In the genomic region with DNA sequence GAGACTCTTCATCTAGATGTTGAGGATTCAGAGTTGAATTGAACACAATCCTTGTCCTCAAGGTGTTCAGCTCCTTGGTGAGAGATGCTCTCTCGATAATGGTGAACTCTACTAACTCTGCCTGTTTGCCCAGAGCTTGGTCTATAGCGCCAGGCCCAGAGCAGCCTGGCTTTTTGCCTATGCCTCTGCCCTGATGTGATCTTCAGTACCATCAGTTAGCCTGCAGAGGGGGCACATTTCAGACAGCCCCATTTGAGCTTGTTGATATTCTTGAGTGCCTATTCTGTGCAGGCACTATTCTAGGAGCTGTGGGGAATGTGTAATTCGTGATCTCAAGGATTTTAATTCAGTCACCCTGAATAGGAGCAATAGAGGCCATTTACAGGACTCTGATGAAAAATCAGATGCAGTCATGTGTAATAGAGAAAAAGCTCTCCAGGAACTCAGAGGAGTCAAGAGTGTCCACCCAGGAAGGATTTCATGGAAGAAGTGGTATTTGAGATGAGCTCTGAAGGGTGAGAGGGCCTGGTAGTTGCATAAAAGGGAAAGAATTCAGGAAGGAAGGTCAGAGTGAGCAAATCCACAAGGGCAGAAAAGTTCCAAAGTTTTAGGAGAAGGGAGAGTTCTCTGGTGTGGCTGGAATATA, we compare ENCODE assay signal across 8 cellular contexts. TPM values are rescaled to one million over a fixed set of nuclear protein-coding genes. Genes with fewer than 3 reads are reported as not detected.
DNase-seq lines count a peak whose midpoint lies in the region; ATAC-seq and TF ChIP-seq lines count a peak whose summit lies in the region.

No MANE protein-coding gene starts in this region.

- peaks cover 4% of the 10 kb centered on the region for H3K4me1 ChIP-seq in CD8-positive, alpha-beta memory T cell (ENCODE audit: insufficient read depth, low read length)
- no peaks in the 10 kb centered on the region for H3K4me1 ChIP-seq in HAP-1

- DNase-seq in CD8-positive, alpha-beta memory T cell = peak in 1 of 5 donors; percentile 42
- DNase-seq in HAP-1 (ENCODE audit: low spot score in 2 of 2) = peak; percentile 40 to 45
- peak; percentile 31 for DNase-seq in T follicular helper cell (ENCODE audit: low read depth)
- DNase-seq in epithelial cell of esophagus (ENCODE audit: low read depth) = peak; percentile 57
- DNase-seq in osteocyte (ENCODE audit: extremely low spot score, unreplicated experiment) = no peak
- DNase-seq in cerebellum (ENCODE audit: low spot score) = no peak

- in situ Hi-C loops in HAP-1 (cut with MboI; ENCODE audit: low sequenced_read_pairs) = no loop called here

- peaks cover 0 to 1% of the 10 kb centered on the region in 2 donors for H3K27me3 Mint-ChIP-seq in CD8-positive, alpha-beta memory T cell
- no peaks in the 10 kb centered on the region for H3K27me3 Mint-ChIP-seq in osteocyte (ENCODE audit: unreplicated experiment)

- H3K4me1 Mint-ChIP-seq in CD8-positive, alpha-beta memory T cell = peaks cover 9 to 18% (median 13%) of the 10 kb centered on the region in 3 donors
- H3K4me1 Mint-ChIP-seq in osteocyte (ENCODE audit: unreplicated experiment) = peaks cover 23% of the 10 kb centered on the region

- peak overlapping the region in 7 of 8 donors; percentile 5 to 95 (median 84) for H3K27ac Mint-ChIP-seq in CD8-positive, alpha-beta memory T cell
- no peak overlapping the region for H3K27ac Mint-ChIP-seq in osteocyte (ENCODE audit: unreplicated experiment)

- peaks cover 0 to 94% (median 18%) of the 10 kb centered on the region in 3 donors for H3K36me3 Mint-ChIP-seq in CD8-positive, alpha-beta memory T cell
- peaks cover 61% of the 10 kb centered on the region for H3K36me3 Mint-ChIP-seq in osteocyte (ENCODE audit: unreplicated experiment)

- no peak for ATAC-seq in GM18861 (IDR thresholded peaks at IDR 0.05; ENCODE audit: unreplicated experiment)
- ATAC-seq in GM21717 (IDR thresholded peaks at IDR 0.05; ENCODE audit: unreplicated experiment) = no peak

- CTCF ChIA-PET in CD8-positive, alpha-beta memory T cell (lab: Charles Lee) = interaction anchor here (0.8 to 4.2 kb wide), 16 partner anchors 8 to 118 kb away, joined by 3 to 31 read pairs (median 4); a partner anchor contains a TSS

- H3K27me3 ChIP-seq in CD8-positive, alpha-beta memory T cell (ENCODE audit: insufficient read depth, low read length, poor library complexity, severe bottlenecking) = no peaks in the 10 kb centered on the region
- no peaks in the 10 kb centered on the region for H3K27me3 ChIP-seq in HAP-1 (ENCODE audit: low read depth)

- TF ChIP-seq CTCF in epithelial cell of esophagus (IDR thresholded peaks at IDR 0.05; ENCODE audit: insufficient read depth, low read depth, low read length, missing control alignments) (peak; percentile 64), osteocyte (IDR thresholded peaks at IDR 0.05) (peak; percentile 56)

- no peak overlapping the region for H3K4me3 ChIP-seq in CD8-positive, alpha-beta memory T cell (ENCODE audit: low read length)
- no peak overlapping the region for H3K4me3 ChIP-seq in HAP-1
- no peak overlapping the region for H3K4me3 ChIP-seq in epithelial cell of esophagus (ENCODE audit: low read length)

- H3K9me3 Mint-ChIP-seq in CD8-positive, alpha-beta memory T cell = no peaks in the 10 kb centered on the region
- no peaks in the 10 kb centered on the region for H3K9me3 Mint-ChIP-seq in osteocyte (ENCODE audit: unreplicated experiment)

- no peaks in the 10 kb centered on the region for H3K9me3 ChIP-seq in CD8-positive, alpha-beta memory T cell (ENCODE audit: low read length)
- no peaks in the 10 kb centered on the region for H3K9me3 ChIP-seq in HAP-1

- H3K27ac ChIP-seq in CD8-positive, alpha-beta memory T cell (ENCODE audit: low read depth, low read length) = no peak overlapping the region

- H3K36me3 ChIP-seq in CD8-positive, alpha-beta memory T cell (ENCODE audit: insufficient read depth, low read length) = peaks cover 87% of the 10 kb centered on the region
- H3K36me3 ChIP-seq in HAP-1 (replicated peaks) = peaks cover 93% of the 10 kb centered on the region

- POLR2A ChIA-PET in CD8-positive, alpha-beta memory T cell (lab: Charles Lee) = interaction anchor here (0.7 to 4.1 kb wide), 4 partner anchors 8 to 118 kb away, joined by 3 to 19 read pairs (median 5); a partner anchor contains a TSS

- H3K4me3 Mint-ChIP-seq in CD8-positive, alpha-beta memory T cell = peak overlapping the region in 2 of 7 donors; percentile 0 to 27
- no peak overlapping the region for H3K4me3 Mint-ChIP-seq in osteocyte (ENCODE audit: unreplicated experiment)

RNA-seq across cellular contexts. Expression of a gene that starts 19.3 kb away (rescaled TPM):
- total RNA-seq in CD8-positive, alpha-beta memory T cell = 10 to 100 TPM; 62.7 to 63.7 TPM
- polyA plus RNA-seq in CD8-positive, alpha-beta memory T cell = 28.2 TPM
- total RNA-seq in osteocyte (67.4 and 68.8 TPM in 2 replicates), cerebellum (37.6 TPM)

RNA-seq across cellular contexts. Expression of a gene that starts 24.3 kb away (rescaled TPM):
- 10 to 100 TPM; 86.0 to 96.4 TPM for total RNA-seq in CD8-positive, alpha-beta memory T cell
- 9.3 TPM for polyA plus RNA-seq in CD8-positive, alpha-beta memory T cell
- total RNA-seq in osteocyte = 78.6 and 85.5 TPM in 2 replicates
- total RNA-seq in cerebellum = 36.9 TPM

RNA-seq across cellular contexts. Expression of a gene that starts 30.7 kb away (rescaled TPM):
- 100 to 1,000 TPM; 168 to 185 TPM for total RNA-seq in CD8-positive, alpha-beta memory T cell
- 753 TPM for polyA plus RNA-seq in CD8-positive, alpha-beta memory T cell
- total RNA-seq in osteocyte = 148 and 151 TPM in 2 replicates
- 84.7 TPM for total RNA-seq in cerebellum

RNA-seq across cellular contexts. Expression of a gene that starts 43.3 kb away (rescaled TPM):
- total RNA-seq in CD8-positive, alpha-beta memory T cell = 100 to 1,000 TPM; 207 to 210 TPM
- 61.4 TPM for polyA plus RNA-seq in CD8-positive, alpha-beta memory T cell
- 60.7 and 61.0 TPM in 2 replicates for total RNA-seq in osteocyte
- total RNA-seq in cerebellum = 23.0 TPM

Comparison
In these comparisons a context has a peak if more than half of its experiments do, and no peak if none do; other contexts are left out.
1. DNase-seq: peak in HAP-1 (2 of 2), T follicular helper cell (single experiment) and epithelial cell of esophagus (single experiment); none in osteocyte (single experiment) and cerebellum (single experiment).